ENCODE assay signal across 1 cellular context in the genomic region with DNA sequence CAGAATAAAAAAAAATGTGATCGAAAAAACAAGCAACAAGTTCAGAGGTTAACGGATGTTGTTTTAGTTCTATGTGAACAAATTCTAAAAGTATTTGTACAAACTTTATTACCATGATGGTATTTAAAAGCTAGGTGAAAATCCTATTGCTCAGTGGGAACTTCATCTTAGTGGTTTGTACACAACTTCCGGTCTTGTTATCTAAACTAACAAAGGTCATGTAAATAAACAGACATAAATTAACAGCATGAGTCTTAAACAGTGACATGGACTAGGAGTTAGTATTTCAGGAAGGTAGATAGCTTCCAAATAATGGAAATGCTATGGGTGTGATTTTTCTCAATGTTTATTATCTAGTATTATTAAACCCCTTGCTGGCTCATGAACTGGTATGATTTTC.
TF ChIP-seq lines count a peak whose summit lies in the region.

No MANE protein-coding gene starts in this region.

TF ChIP-seq in A549, 52 proteins besides CTCF, POLR2A, EP300 and RAD21 (continued from another document):
- TF ChIP-seq, protein P1, sequence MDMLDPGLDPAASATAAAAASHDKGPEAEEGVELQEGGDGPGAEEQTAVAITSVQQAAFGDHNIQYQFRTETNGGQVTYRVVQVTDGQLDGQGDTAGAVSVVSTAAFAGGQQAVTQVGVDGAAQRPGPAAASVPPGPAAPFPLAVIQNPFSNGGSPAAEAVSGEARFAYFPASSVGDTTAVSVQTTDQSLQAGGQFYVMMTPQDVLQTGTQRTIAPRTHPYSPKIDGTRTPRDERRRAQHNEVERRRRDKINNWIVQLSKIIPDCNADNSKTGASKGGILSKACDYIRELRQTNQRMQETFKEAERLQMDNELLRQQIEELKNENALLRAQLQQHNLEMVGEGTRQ (IDR thresholded peaks at IDR 0.05), result no peak
- TF ChIP-seq CBX8 (IDR thresholded peaks at IDR 0.05) (no peak), HOXA7 (CRISPR knock-in tag; IDR thresholded peaks at IDR 0.05) (no peak), HOXB13 (CRISPR knock-in tag; IDR thresholded peaks at IDR 0.05; ENCODE audit: low read depth) (no peak)
